In the genomic region with DNA sequence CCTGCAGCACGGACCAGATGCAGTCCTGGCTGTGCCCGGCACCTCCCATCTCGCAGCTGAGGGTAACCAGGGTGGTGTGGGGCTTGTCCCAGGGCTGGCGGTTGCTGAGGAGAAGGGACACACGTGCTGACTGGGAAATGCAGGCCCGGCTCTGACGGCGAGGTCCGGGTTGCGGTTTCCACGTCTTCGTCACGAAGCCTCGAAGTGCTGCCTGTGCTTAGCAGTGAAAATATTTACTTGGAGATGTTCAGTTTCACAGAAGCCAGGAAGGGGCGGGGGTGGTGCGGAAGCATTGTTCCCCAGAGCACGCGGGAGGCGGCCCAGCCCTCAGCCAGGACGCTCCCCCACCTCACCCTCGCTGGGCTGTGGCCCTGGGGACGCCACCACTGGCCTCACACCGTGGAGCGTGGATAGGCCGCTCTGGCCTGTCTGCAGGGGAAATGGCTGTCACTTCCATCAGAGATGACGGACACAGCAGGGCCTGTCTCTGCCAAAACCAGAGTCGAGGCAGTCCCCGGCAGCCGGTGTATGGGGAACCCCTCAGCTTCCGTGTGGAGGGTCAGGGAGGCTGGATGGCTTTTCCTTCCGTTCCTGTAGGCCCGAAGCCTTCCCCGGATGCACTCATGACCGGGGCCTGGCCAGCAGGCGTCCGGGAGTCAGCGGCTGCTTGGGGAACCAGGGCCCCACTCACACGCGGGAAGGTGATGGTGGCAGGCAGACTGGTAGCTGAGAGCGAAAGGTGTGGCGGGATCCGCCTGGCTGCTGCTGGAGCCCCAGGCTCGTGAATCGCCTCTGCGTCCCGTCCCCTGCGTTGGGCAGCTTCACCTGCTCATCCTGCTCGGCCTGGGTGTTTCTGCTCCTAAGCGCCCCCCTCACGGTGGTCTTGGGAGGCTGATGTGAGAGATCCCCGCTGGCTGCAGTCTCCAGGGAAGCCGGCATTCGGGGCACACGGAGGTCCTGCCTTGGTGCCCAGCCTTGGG, we compare ENCODE assay signal across 8 cellular contexts. TPM values are rescaled to one million over a fixed set of nuclear protein-coding genes. Genes with fewer than 3 reads are reported as not detected.
DNase-seq lines count a peak whose midpoint lies in the region; ATAC-seq and TF ChIP-seq lines count a peak whose summit lies in the region.

No MANE protein-coding gene starts in this region.

- no peaks in the 10 kb centered on the region for H3K9me3 Mint-ChIP-seq in stimulated activated effector memory CD8-positive, alpha-beta T cell treated with anti-CD3 and anti-CD28 coated beads, Interleukin-12 subunit alpha, Interleukin-12 subunit beta, amount 100 ng/mL, for 72 hours

- no peaks in the 10 kb centered on the region for H3K79me1 ChIP-seq in mesendoderm (ENCODE audit: low read length)

- peak; percentile 59 for ATAC-seq in stimulated activated effector memory CD8-positive, alpha-beta T cell treated with anti-CD3 and anti-CD28 coated beads, Interleukin-12 subunit alpha, Interleukin-12 subunit beta, amount 100 ng/mL, for 72 hours
- no peak for ATAC-seq in GM21737 (IDR thresholded peaks at IDR 0.05; ENCODE audit: unreplicated experiment)

- H2BK5ac ChIP-seq in mesendoderm (ENCODE audit: low read length): no peak overlapping the region

- in situ Hi-C loops in astrocyte of the spinal cord (cut with HindIII; ENCODE audit: low sequenced_read_pairs): no loop called here

- no peak overlapping the region for H2AK5ac ChIP-seq in mesendoderm (ENCODE audit: low read length)

- TF ChIP-seq CTCF in astrocyte of the spinal cord (IDR thresholded peaks at IDR 0.05; ENCODE audit: low read depth, low read length): no peak

- H3K18ac ChIP-seq in mesendoderm (ENCODE audit: low read length): no peak overlapping the region

- H3K36me3 ChIP-seq in mesendoderm (ENCODE audit: control insufficient read depth, insufficient read depth, low read length): no peaks in the 10 kb centered on the region

- no peak overlapping the region for H3K4ac ChIP-seq in mesendoderm (ENCODE audit: low read depth, low read length)

- H3K4me1 Mint-ChIP-seq in stimulated activated effector memory CD8-positive, alpha-beta T cell treated with anti-CD3 and anti-CD28 coated beads, Interleukin-12 subunit alpha, Interleukin-12 subunit beta, amount 100 ng/mL, for 72 hours: no peaks in the 10 kb centered on the region

- H3K27me3 ChIP-seq in mesendoderm (ENCODE audit: insufficient read depth, low read length, poor library complexity): no peaks in the 10 kb centered on the region

- no peak overlapping the region for H3K9ac ChIP-seq in mesendoderm (ENCODE audit: low read length)

- no peak overlapping the region for H3K4me2 ChIP-seq in mesendoderm (ENCODE audit: low read length)

- no peak overlapping the region for H3K4me3 Mint-ChIP-seq in stimulated activated effector memory CD8-positive, alpha-beta T cell treated with anti-CD3 and anti-CD28 coated beads, Interleukin-12 subunit alpha, Interleukin-12 subunit beta, amount 100 ng/mL, for 72 hours

- peak overlapping the region; percentile 40 for H3K27ac Mint-ChIP-seq in stimulated activated effector memory CD8-positive, alpha-beta T cell treated with anti-CD3 and anti-CD28 coated beads, Interleukin-12 subunit alpha, Interleukin-12 subunit beta, amount 100 ng/mL, for 72 hours

- H3K56ac ChIP-seq in mesendoderm (ENCODE audit: low read length): peak overlapping the region; percentile 49

- DNase-seq in T-helper 9 cell: peak; percentile 52
- peak; percentile 91 for DNase-seq in astrocyte of the spinal cord (ENCODE audit: low read depth, low spot score)
- DNase-seq in mesendoderm: no peak
- DNase-seq in stimulated activated effector memory CD8-positive, alpha-beta T cell treated with anti-CD3 and anti-CD28 coated beads, Interleukin-12 subunit alpha, Interleukin-12 subunit beta, amount 100 ng/mL, for 72 hours (ENCODE audit: low spot score in 2 of 2): no peak
- no peak for DNase-seq in A172 (ENCODE audit: low spot score)
- DNase-seq in RKO (ENCODE audit: low spot score): no peak
- no peak for DNase-seq in NK-92 (lab: John Stamatoyannopoulos, UW; ENCODE audit: unreplicated experiment)

- no peak overlapping the region for H2BK15ac ChIP-seq in mesendoderm (replicated peaks; ENCODE audit: low read depth)

- no peak overlapping the region for H3K27ac ChIP-seq in mesendoderm (ENCODE audit: low read depth, low read length)

- H3K23ac ChIP-seq in mesendoderm (ENCODE audit: low read length): peak overlapping the region; percentile 66

- no peaks in the 10 kb centered on the region for H3K4me1 ChIP-seq in mesendoderm (ENCODE audit: control insufficient read depth, low read depth, low read length)

- H3K36me3 Mint-ChIP-seq in stimulated activated effector memory CD8-positive, alpha-beta T cell treated with anti-CD3 and anti-CD28 coated beads, Interleukin-12 subunit alpha, Interleukin-12 subunit beta, amount 100 ng/mL, for 72 hours: no peaks in the 10 kb centered on the region

- WGBS in mesendoderm (ENCODE audit: extremely low coverage, insufficient coverage, low lambda C conversion rate): no CpG with 5 or more reads among the region's 54 CpGs

- no peaks in the 10 kb centered on the region for H3K79me2 ChIP-seq in mesendoderm (ENCODE audit: control insufficient read depth, insufficient read depth, low read length)

- no peak overlapping the region for H4K8ac ChIP-seq in mesendoderm (ENCODE audit: low read depth, low read length)

- H2BK120ac ChIP-seq in mesendoderm (ENCODE audit: low read depth, low read length): no peak overlapping the region

- H4K5ac ChIP-seq in mesendoderm (ENCODE audit: low read length): no peak overlapping the region

- H3K4me3 ChIP-seq in astrocyte of the spinal cord (ENCODE audit: low read depth, low read length): no peak overlapping the region
- H3K4me3 ChIP-seq in mesendoderm (ENCODE audit: low read length): no peak overlapping the region

RNA-seq across cellular contexts. Expression of a gene that starts 14.7 kb away (rescaled TPM):
- polyA plus RNA-seq in mesendoderm (2013, experiment 1 of 2): 17.3 TPM
- 17.4 TPM for polyA plus RNA-seq in mesendoderm (2013, experiment 2 of 2)
- total RNA-seq in A172 (2014; rRNA removed; shearing (Covaris generic)): 31.0 and 31.9 TPM in 2 replicates

Comparison
In these comparisons a context has a peak if more than half of its experiments do, and no peak if none do; other contexts are left out.
1. DNase-seq: peak in T-helper 9 cell (single experiment) and astrocyte of the spinal cord (single experiment); none in mesendoderm (single experiment), stimulated activated effector memory CD8-positive, alpha-beta T cell treated with anti-CD3 and anti-CD28 coated beads, Interleukin-12 subunit alpha, Interleukin-12 subunit beta, amount 100 ng/mL, for 72 hours (0 of 2), A172 (single experiment), RKO (single experiment) and NK-92 (single experiment).